Comparison of ENCODE assay signal across 1 cellular context in genomic region chrX:110002300-110003166, GRCh38.
TF ChIP-seq lines count a peak whose summit lies in the region.

TMEM164 (plus strand) TSS chrX:110003114; CDS start chrX:110003775, 661 bp downstream.

TF ChIP-seq in K562, 482 proteins besides CTCF, POLR2A, EP300 and RAD21 (continued from another document and continues in another):
- TF ChIP-seq, protein P1, sequence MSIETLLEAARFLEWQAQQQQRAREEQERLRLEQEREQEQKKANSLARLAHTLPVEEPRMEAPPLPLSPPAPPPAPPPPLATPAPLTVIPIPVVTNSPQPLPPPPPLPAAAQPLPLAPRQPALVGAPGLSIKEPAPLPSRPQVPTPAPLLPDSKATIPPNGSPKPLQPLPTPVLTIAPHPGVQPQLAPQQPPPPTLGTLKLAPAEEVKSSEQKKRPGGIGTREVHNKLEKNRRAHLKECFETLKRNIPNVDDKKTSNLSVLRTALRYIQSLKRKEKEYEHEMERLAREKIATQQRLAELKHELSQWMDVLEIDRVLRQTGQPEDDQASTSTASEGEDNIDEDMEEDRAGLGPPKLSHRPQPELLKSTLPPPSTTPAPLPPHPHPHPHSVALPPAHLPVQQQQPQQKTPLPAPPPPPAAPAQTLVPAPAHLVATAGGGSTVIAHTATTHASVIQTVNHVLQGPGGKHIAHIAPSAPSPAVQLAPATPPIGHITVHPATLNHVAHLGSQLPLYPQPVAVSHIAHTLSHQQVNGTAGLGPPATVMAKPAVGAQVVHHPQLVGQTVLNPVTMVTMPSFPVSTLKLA (conservative IDR thresholded peaks at IDR 0.05) = peak; percentile 50 to 70; a peak in 3 of 4 replicates
- TF ChIP-seq SP1 (CRISPR knock-in tag; IDR thresholded peaks at IDR 0.05) (no peak), NFE2 (IDR thresholded peaks at IDR 0.05; ENCODE audit: low read depth) (no peak), ZNF589 (CRISPR knock-in tag; IDR thresholded peaks at IDR 0.05; ENCODE audit: low read depth) (0 out of 2 replicates have a peak, but pooled peaks have one; percentile 7), CBFB (CRISPR knock-in tag; IDR thresholded peaks at IDR 0.05) (no peak), ZNF77 (CRISPR knock-in tag; IDR thresholded peaks at IDR 0.05) (no peak), DPF2 (IDR thresholded peaks at IDR 0.05) (peak; percentile 62; the same call in 1 of the 2 replicates), ZNF57 (CRISPR knock-in tag; IDR thresholded peaks at IDR 0.05) (no peak), PCBP1 (IDR thresholded peaks at IDR 0.05; ENCODE audit: low read depth, low read length, poor library complexity, severe bottlenecking) (no peak), USF2 (CRISPR knock-in tag; IDR thresholded peaks at IDR 0.05) (no peak), ARNT (IDR thresholded peaks at IDR 0.05) (0 out of 4 replicates have a peak, but pooled peaks of 1 of the 2 experiments have one; percentile 41), CHD1 (IDR thresholded peaks at IDR 0.05; ENCODE audit: low read length) (no peak), CBFA2T3 (IDR thresholded peaks at IDR 0.05) (no peak), MXD1 (CRISPR knock-in tag; IDR thresholded peaks at IDR 0.05; ENCODE audit: borderline replicate concordance, poor library complexity, severe bottlenecking) (no peak), THRB (CRISPR knock-in tag; conservative IDR thresholded peaks at IDR 0.05) (0 out of 2 replicates have a peak, but pooled peaks have one; percentile 83), MTA3 (IDR thresholded peaks at IDR 0.05; ENCODE audit: borderline replicate concordance) (no peak), FOXJ2 (tag; IDR thresholded peaks at IDR 0.05) (no peak), DLX4 (CRISPR knock-in tag; IDR thresholded peaks at IDR 0.05) (no peak), TOE1 (IDR thresholded peaks at IDR 0.05; ENCODE audit: borderline replicate concordance) (peak; percentile 79), TOE1 (CRISPR knock-in tag; IDR thresholded peaks at IDR 0.05; ENCODE audit: borderline replicate concordance, low read depth) (no peak), CREM (IDR thresholded peaks at IDR 0.05; ENCODE audit: low read depth) (no peak; the same call in 1 of the 2 replicates), ZNF668 (CRISPR knock-in tag; IDR thresholded peaks at IDR 0.05) (no peak), TCFL5 (CRISPR knock-in tag; conservative IDR thresholded peaks at IDR 0.05) (no peak), FOXK2 (conservative IDR thresholded peaks at IDR 0.05 in 1 of 2, IDR thresholded peaks at IDR 0.05 in 1 of 2; ENCODE audit: low read depth in 2 of 2) (no peak), POLR3A (IDR thresholded peaks at IDR 0.05; ENCODE audit: borderline replicate concordance, extremely low read depth, insufficient read depth, insufficient read length) (no peak), ZNF174 (CRISPR knock-in tag; IDR thresholded peaks at IDR 0.05) (no peak), TARDBP (IDR thresholded peaks at IDR 0.05) (no peak), ZNF253 (CRISPR knock-in tag; conservative IDR thresholded peaks at IDR 0.05) (no peak), ZNF277 (CRISPR knock-in tag; IDR thresholded peaks at IDR 0.05; ENCODE audit: borderline replicate concordance) (no peak), GATA2 (CRISPR knock-in tag; IDR thresholded peaks at IDR 0.05) (no peak), ZNF324 (CRISPR knock-in tag; IDR thresholded peaks at IDR 0.05) (no peak), ZNF75A (CRISPR knock-in tag; IDR thresholded peaks at IDR 0.05) (no peak), DIDO1 (tag; IDR thresholded peaks at IDR 0.05; ENCODE audit: low read depth) (no peak), ZNF449 (CRISPR knock-in tag; IDR thresholded peaks at IDR 0.05) (no peak), MAFG (tag; conservative IDR thresholded peaks at IDR 0.05) (no peak), ZFPM2 (CRISPR knock-in tag; IDR thresholded peaks at IDR 0.05) (no peak), C11orf30 (IDR thresholded peaks at IDR 0.05; ENCODE audit: low read depth) (no peak), KDM4B (IDR thresholded peaks at IDR 0.05; ENCODE audit: borderline replicate concordance in 2 of 2, low read depth in 1 of 2) (peak in 1 of 2 experiments; percentile 19; a peak in 2 of 4 replicates), POLR2AphosphoS5 (IDR thresholded peaks at IDR 0.05; ENCODE audit: control insufficient read depth, insufficient read depth, low read depth, low read length) (peak; percentile 60; the same call in 1 of the 2 replicates), ZNF12 (CRISPR knock-in tag; IDR thresholded peaks at IDR 0.05) (no peak), HDAC8 (tag; IDR thresholded peaks at IDR 0.05) (no peak), MEF2A (IDR thresholded peaks at IDR 0.05; ENCODE audit: control insufficient read depth, low read depth, low read length) (no peak), THAP7 (CRISPR knock-in tag; IDR thresholded peaks at IDR 0.05) (no peak), TCF7L2 (IDR thresholded peaks at IDR 0.05; ENCODE audit: low read depth, low read length) (no peak), XRCC4 (IDR thresholded peaks at IDR 0.05; ENCODE audit: extremely low read depth, insufficient read depth, insufficient read length) (no peak), SAFB2 (IDR thresholded peaks at IDR 0.05; ENCODE audit: borderline replicate concordance, low read depth, low read length, severe bottlenecking) (no peak), NFYB (IDR thresholded peaks at IDR 0.05; ENCODE audit: extremely low read depth, insufficient read length) (no peak)
- TF ChIP-seq, protein P2, sequence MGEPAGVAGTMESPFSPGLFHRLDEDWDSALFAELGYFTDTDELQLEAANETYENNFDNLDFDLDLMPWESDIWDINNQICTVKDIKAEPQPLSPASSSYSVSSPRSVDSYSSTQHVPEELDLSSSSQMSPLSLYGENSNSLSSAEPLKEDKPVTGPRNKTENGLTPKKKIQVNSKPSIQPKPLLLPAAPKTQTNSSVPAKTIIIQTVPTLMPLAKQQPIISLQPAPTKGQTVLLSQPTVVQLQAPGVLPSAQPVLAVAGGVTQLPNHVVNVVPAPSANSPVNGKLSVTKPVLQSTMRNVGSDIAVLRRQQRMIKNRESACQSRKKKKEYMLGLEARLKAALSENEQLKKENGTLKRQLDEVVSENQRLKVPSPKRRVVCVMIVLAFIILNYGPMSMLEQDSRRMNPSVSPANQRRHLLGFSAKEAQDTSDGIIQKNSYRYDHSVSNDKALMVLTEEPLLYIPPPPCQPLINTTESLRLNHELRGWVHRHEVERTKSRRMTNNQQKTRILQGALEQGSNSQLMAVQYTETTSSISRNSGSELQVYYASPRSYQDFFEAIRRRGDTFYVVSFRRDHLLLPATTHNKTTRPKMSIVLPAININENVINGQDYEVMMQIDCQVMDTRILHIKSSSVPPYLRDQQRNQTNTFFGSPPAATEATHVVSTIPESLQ (CRISPR knock-in tag; IDR thresholded peaks at IDR 0.05) = no peak
- TF ChIP-seq, protein P3, sequence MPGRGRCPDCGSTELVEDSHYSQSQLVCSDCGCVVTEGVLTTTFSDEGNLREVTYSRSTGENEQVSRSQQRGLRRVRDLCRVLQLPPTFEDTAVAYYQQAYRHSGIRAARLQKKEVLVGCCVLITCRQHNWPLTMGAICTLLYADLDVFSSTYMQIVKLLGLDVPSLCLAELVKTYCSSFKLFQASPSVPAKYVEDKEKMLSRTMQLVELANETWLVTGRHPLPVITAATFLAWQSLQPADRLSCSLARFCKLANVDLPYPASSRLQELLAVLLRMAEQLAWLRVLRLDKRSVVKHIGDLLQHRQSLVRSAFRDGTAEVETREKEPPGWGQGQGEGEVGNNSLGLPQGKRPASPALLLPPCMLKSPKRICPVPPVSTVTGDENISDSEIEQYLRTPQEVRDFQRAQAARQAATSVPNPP (IDR thresholded peaks at IDR 0.05; ENCODE audit: borderline replicate concordance, insufficient read depth, insufficient read length) = no peak
- TF ChIP-seq, protein P4, sequence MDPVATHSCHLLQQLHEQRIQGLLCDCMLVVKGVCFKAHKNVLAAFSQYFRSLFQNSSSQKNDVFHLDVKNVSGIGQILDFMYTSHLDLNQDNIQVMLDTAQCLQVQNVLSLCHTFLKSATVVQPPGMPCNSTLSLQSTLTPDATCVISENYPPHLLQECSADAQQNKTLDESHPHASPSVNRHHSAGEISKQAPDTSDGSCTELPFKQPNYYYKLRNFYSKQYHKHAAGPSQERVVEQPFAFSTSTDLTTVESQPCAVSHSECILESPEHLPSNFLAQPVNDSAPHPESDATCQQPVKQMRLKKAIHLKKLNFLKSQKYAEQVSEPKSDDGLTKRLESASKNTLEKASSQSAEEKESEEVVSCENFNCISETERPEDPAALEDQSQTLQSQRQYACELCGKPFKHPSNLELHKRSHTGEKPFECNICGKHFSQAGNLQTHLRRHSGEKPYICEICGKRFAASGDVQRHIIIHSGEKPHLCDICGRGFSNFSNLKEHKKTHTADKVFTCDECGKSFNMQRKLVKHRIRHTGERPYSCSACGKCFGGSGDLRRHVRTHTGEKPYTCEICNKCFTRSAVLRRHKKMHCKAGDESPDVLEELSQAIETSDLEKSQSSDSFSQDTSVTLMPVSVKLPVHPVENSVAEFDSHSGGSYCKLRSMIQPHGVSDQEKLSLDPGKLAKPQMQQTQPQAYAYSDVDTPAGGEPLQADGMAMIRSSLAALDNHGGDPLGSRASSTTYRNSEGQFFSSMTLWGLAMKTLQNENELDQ (CRISPR knock-in tag; IDR thresholded peaks at IDR 0.05; ENCODE audit: borderline replicate concordance) = no peak
- TF ChIP-seq, protein P5, sequence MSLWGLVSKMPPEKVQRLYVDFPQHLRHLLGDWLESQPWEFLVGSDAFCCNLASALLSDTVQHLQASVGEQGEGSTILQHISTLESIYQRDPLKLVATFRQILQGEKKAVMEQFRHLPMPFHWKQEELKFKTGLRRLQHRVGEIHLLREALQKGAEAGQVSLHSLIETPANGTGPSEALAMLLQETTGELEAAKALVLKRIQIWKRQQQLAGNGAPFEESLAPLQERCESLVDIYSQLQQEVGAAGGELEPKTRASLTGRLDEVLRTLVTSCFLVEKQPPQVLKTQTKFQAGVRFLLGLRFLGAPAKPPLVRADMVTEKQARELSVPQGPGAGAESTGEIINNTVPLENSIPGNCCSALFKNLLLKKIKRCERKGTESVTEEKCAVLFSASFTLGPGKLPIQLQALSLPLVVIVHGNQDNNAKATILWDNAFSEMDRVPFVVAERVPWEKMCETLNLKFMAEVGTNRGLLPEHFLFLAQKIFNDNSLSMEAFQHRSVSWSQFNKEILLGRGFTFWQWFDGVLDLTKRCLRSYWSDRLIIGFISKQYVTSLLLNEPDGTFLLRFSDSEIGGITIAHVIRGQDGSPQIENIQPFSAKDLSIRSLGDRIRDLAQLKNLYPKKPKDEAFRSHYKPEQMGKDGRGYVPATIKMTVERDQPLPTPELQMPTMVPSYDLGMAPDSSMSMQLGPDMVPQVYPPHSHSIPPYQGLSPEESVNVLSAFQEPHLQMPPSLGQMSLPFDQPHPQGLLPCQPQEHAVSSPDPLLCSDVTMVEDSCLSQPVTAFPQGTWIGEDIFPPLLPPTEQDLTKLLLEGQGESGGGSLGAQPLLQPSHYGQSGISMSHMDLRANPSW (CRISPR knock-in tag; IDR thresholded peaks at IDR 0.05) = no peak
